21 cellular contexts compared by ENCODE assay signal in genomic region chr21:35641271-35642016, GRCh38.
A peak's percentile ranks its signal among the peaks of the same experiment; 100 is the strongest.
DNase-seq lines count a peak whose midpoint lies in the region; ATAC-seq, FAIRE-seq and TF ChIP-seq lines count a peak whose summit lies in the region.
"Had no signal": no experiment of that assay in that cellular context is flagged by ENCODE, and none has a peak within 500 bp of the region (broad histone marks: within the 10 kb centered on the region; RNA-seq: fewer than 3 reads in every experiment).

No MANE protein-coding gene starts in this region.

- no peak overlapping the region for H3K9ac ChIP-seq in keratinocyte (ENCODE audit: control insufficient read depth, extremely low read depth, insufficient read depth, low read length)

- H3K27ac ChIP-seq in keratinocyte (ENCODE audit: control insufficient read depth, insufficient read depth, low read length): no peak overlapping the region
- no peak overlapping the region for H3K27ac ChIP-seq in CD8-positive, alpha-beta memory T cell (ENCODE audit: low read depth, low read length)
- H3K27ac ChIP-seq: HL-60, neutrophil, SK-N-MC had no signal

- H3K4me2 ChIP-seq in keratinocyte (ENCODE audit: control insufficient read depth, extremely low read depth, insufficient read depth, low read depth, low read length): no peak overlapping the region

- FAIRE-seq in keratinocyte (lab: Jason Lieb, UNC): peak; percentile 9
- FAIRE-seq: small intestine had no signal

- peaks cover 14 to 42% of the 10 kb centered on the region in 2 donors for H3K27me3 Mint-ChIP-seq in CD8-positive, alpha-beta memory T cell

- POLR2A ChIA-PET in CD8-positive, alpha-beta memory T cell (lab: Charles Lee): no interaction called here

- H3K4me1 ChIP-seq in keratinocyte (ENCODE audit: control insufficient read depth, extremely low read depth, insufficient read depth, low read length): peaks cover 6% of the 10 kb centered on the region
- H3K4me1 ChIP-seq in CD8-positive, alpha-beta memory T cell (ENCODE audit: insufficient read depth, low read length): no peaks in the 10 kb centered on the region

- in situ Hi-C loops in astrocyte of the spinal cord (cut with HindIII; ENCODE audit: low sequenced_read_pairs): no loop called here

- dilution Hi-C loops in keratinocyte (cut with MboI; ENCODE audit: extremely low pct_ligation_motif_present, low sequenced_read_pairs): no loop called here

- H4K20me1 ChIP-seq in keratinocyte (ENCODE audit: control insufficient read depth, extremely low read depth, insufficient read depth, low read length): no peaks in the 10 kb centered on the region

- H3K36me3 ChIP-seq in keratinocyte (ENCODE audit: control insufficient read depth in 2 of 2, extremely low read depth in 1 of 2, insufficient read depth in 2 of 2, low read length in 2 of 2): no peaks in the 10 kb centered on the region
- H3K36me3 ChIP-seq in CD8-positive, alpha-beta memory T cell (ENCODE audit: insufficient read depth, low read length): no peaks in the 10 kb centered on the region
- H3K36me3 ChIP-seq: neutrophil had no signal

- no peaks in the 10 kb centered on the region for H3K9me3 ChIP-seq in keratinocyte (ENCODE audit: control insufficient read depth, low read depth, low read length)
- H3K9me3 ChIP-seq in CD8-positive, alpha-beta memory T cell (ENCODE audit: low read length): no peaks in the 10 kb centered on the region
- H3K9me3 ChIP-seq: neutrophil had no signal

- no peak overlapping the region for H3K27ac Mint-ChIP-seq in CD8-positive, alpha-beta memory T cell
- H3K27ac Mint-ChIP-seq: activated B cell treated with CpG ODN at 0.5 μM for 24 hours; B cell; stimulated activated naive B cell treated with anti-CD40 and anti-IgM and Interleukin-4, amounts not matched to agents 10 μg/mL and 1 μg/mL and 100 μg/mL, for 72 hours had no signal

- H3K9me1 ChIP-seq in keratinocyte (ENCODE audit: control insufficient read depth, extremely low read depth, insufficient read depth, low read length): no peaks in the 10 kb centered on the region

- H3K27me3 ChIP-seq in keratinocyte (ENCODE audit: control insufficient read depth, extremely low read depth, insufficient read depth, low read length): no peaks in the 10 kb centered on the region
- no peaks in the 10 kb centered on the region for H3K27me3 ChIP-seq in CD8-positive, alpha-beta memory T cell (ENCODE audit: insufficient read depth, low read length, poor library complexity, severe bottlenecking)

- no peaks in the 10 kb centered on the region for H3K9me3 Mint-ChIP-seq in CD8-positive, alpha-beta memory T cell
- H3K9me3 Mint-ChIP-seq: activated B cell treated with CpG ODN at 0.5 μM for 24 hours had no signal

- H3K4me1 Mint-ChIP-seq in CD8-positive, alpha-beta memory T cell: no peaks in the 10 kb centered on the region
- H3K4me1 Mint-ChIP-seq: activated B cell treated with CpG ODN at 0.5 μM for 24 hours; B cell; stimulated activated naive B cell treated with anti-CD40 and anti-IgM and Interleukin-4, amounts not matched to agents 10 μg/mL and 1 μg/mL and 100 μg/mL, for 72 hours had no signal

- TF ChIP-seq CTCF in astrocyte of the spinal cord (IDR thresholded peaks at IDR 0.05; ENCODE audit: low read depth, low read length) (no peak), keratinocyte (optimal IDR thresholded peaks at IDR 0.05 in 1 of 3, IDR thresholded peaks at IDR 0.05 in 1 of 3, conservative IDR thresholded peaks at IDR 0.05 in 1 of 3; ENCODE audit: extremely low read depth in 1 of 3, insufficient read depth in 2 of 3, low read length in 3 of 3) (no peak)

- no peak overlapping the region for H3K4me3 Mint-ChIP-seq in CD8-positive, alpha-beta memory T cell
- H3K4me3 Mint-ChIP-seq: activated B cell treated with CpG ODN at 0.5 μM for 24 hours; B cell; stimulated activated naive B cell treated with anti-CD40 and anti-IgM and Interleukin-4, amounts not matched to agents 10 μg/mL and 1 μg/mL and 100 μg/mL, for 72 hours had no signal

- H3K4me3 ChIP-seq in astrocyte of the spinal cord (ENCODE audit: low read depth, low read length): no peak overlapping the region
- no peak overlapping the region for H3K4me3 ChIP-seq in keratinocyte (ENCODE audit: control insufficient read depth in 2 of 3, extremely low read depth in 1 of 3, insufficient read depth in 2 of 3, low read depth in 1 of 3, low read length in 3 of 3)
- no peak overlapping the region for H3K4me3 ChIP-seq in CD8-positive, alpha-beta memory T cell (ENCODE audit: low read length)
- H3K4me3 ChIP-seq: SK-N-MC had no signal

- ATAC-seq in GM18909 (IDR thresholded peaks at IDR 0.05; ENCODE audit: poor library complexity, unreplicated experiment): no peak
- ATAC-seq: stimulated activated naive B cell treated with anti-CD40 and anti-IgM and Interleukin-4, amounts not matched to agents 10 μg/mL and 1 μg/mL and 100 μg/mL, for 72 hours had no signal

- no peaks in the 10 kb centered on the region for H3K79me2 ChIP-seq in keratinocyte (ENCODE audit: control insufficient read depth, insufficient read depth, low read length)

- DNase-seq in HCEC 1CT (peak; percentile 75), astrocyte of the spinal cord (ENCODE audit: low read depth, low spot score) (peak; percentile 28), keratinocyte (ENCODE audit: low read depth, low spot score) (no peak), NCI-H1694 treated with DMSO at 0.1 percent for 48 hours (lab: John Stamatoyannopoulos, UW) (no peak), HPDE6-E6E7 (ENCODE audit: extremely low spot score) (no peak)
- DNase-seq in CD8-positive, alpha-beta memory T cell: no peak
- DNase-seq: activated B cell treated with CpG ODN at 0.5 μM for 24 hours; activated CD4-positive, alpha-beta T cell treated with anti-CD3 and anti-CD28 coated beads, Interleukin-2, amount 50 U/mL, for 48 hours; activated effector memory CD4-positive, alpha-beta T cell treated with anti-CD3 and anti-CD28 coated beads, Interleukin-2, amount 50 U/mL, for 16 hours; DMS79; NCI-H1105; NCI-H2081 treated with DMSO at 0.1 percent for 48 hours; NCI-H446; NK-92 treated with Interleukin-12 subunit alpha and Interleukin-12 subunit beta, amount 100 ng/mL, for 24 hours; small intestine; stimulated activated naive B cell treated with anti-CD40 and anti-IgM and Interleukin-4, amounts not matched to agents 10 μg/mL and 1 μg/mL and 100 μg/mL, for 72 hours had no signal

- no peaks in the 10 kb centered on the region for H3K36me3 Mint-ChIP-seq in CD8-positive, alpha-beta memory T cell
- H3K36me3 Mint-ChIP-seq: stimulated activated naive B cell treated with anti-CD40 and anti-IgM and Interleukin-4, amounts not matched to agents 10 μg/mL and 1 μg/mL and 100 μg/mL, for 72 hours had no signal

- CTCF ChIA-PET in CD8-positive, alpha-beta memory T cell (lab: Charles Lee): no interaction called here

- H2AFZ ChIP-seq in keratinocyte (ENCODE audit: control insufficient read depth, low read length): no peak overlapping the region

Comparison
In these comparisons a context has a peak if more than half of its experiments do, and no peak if none do; other contexts are left out.
1. DNase-seq: peak in HCEC 1CT (single experiment) and astrocyte of the spinal cord (single experiment); none in keratinocyte (single experiment), NCI-H1694 treated with DMSO at 0.1 percent for 48 hours (single experiment), CD8-positive, alpha-beta memory T cell (0 of 5) and HPDE6-E6E7 (single experiment).